Comparison of ENCODE assay signal across 9 cellular contexts in genomic region chr12:113424915-113425823, GRCh38. TPM values are rescaled to one million over a fixed set of nuclear protein-coding genes. Genes with fewer than 3 reads are reported as not detected.
DNase-seq lines count a peak whose midpoint lies in the region; ATAC-seq and TF ChIP-seq lines count a peak whose summit lies in the region.
"Had no signal": no experiment of that assay in that cellular context is flagged by ENCODE, and none has a peak within 500 bp of the region (broad histone marks: within the 10 kb centered on the region; RNA-seq: fewer than 3 reads in every experiment).

No MANE protein-coding gene starts in this region.

- intact Hi-C loops in CD14-positive monocyte (cut with micrococcal nuclease): loop anchor here (5.0 to 10.0 kb wide), 5 partner anchors 33 to 220 kb away; partner anchors contain the start of gene PLBD2 (in 1 of the 2)

- H3K27ac Mint-ChIP-seq in CD14-positive monocyte: peak overlapping the region in 4 of 7 donors; percentile 18 to 60 (median 30)

- no peak overlapping the region for H3K4me3 ChIP-seq in hepatocyte

- ATAC-seq in SK-N-SH treated with all-trans-retinoic acid at 6 μM for 48 hours: peak; percentile 53
- ATAC-seq in HG03045 (IDR thresholded peaks at IDR 0.05; ENCODE audit: unreplicated experiment): no peak

- no peak overlapping the region for H2AFZ ChIP-seq in hepatocyte

- H3K9me3 ChIP-seq in hepatocyte (ENCODE audit: low read depth): no peaks in the 10 kb centered on the region

- peak; percentile 90 for TF ChIP-seq CTCF in CD14-positive monocyte (IDR thresholded peaks at IDR 0.05)
- TF ChIP-seq CTCF in hepatocyte (IDR thresholded peaks at IDR 0.05; ENCODE audit: poor library complexity): peak; percentile 73

- no peaks in the 10 kb centered on the region for H3K36me3 ChIP-seq in hepatocyte (replicated peaks; ENCODE audit: insufficient read depth, low read depth)

- H3K27me3 ChIP-seq in hepatocyte: no peaks in the 10 kb centered on the region

- POLR2A ChIA-PET in HEK293T (lab: Yijun Ruan, JAX): no interaction called here

- peak; percentile 66 for DNase-seq in CD14-positive monocyte (ENCODE audit: low spot score)
- DNase-seq in HEK293T (ENCODE audit: extremely low spot score): peak; percentile 72
- DNase-seq in anterior cingulate cortex (lab: John Stamatoyannopoulos, UW): peak in 38 of 58 donors; percentile 3 to 68 (median 26)
- DNase-seq in hepatocyte (ENCODE audit: low spot score): peak; percentile 53
- DNase-seq in smooth muscle cell of the brain vasculature (ENCODE audit: low read depth, low spot score): peak; percentile 13
- no peak for DNase-seq in NCI-H187 (lab: John Stamatoyannopoulos, UW)

- no peak overlapping the region for H3K27ac ChIP-seq in hepatocyte

- peaks cover 0 to 5% (median 0%) of the 10 kb centered on the region in 7 donors for H3K9me3 Mint-ChIP-seq in CD14-positive monocyte

- no peak overlapping the region for H3K4me2 ChIP-seq in hepatocyte

- peaks cover 3% of the 10 kb centered on the region for H3K79me2 ChIP-seq in hepatocyte

- H4K20me1 ChIP-seq in hepatocyte (ENCODE audit: insufficient read depth, poor library complexity, severe bottlenecking): no peaks in the 10 kb centered on the region

- H3K36me3 Mint-ChIP-seq in CD14-positive monocyte: peaks cover 0 to 3% of the 10 kb centered on the region in 2 donors

- H3K27me3 Mint-ChIP-seq in CD14-positive monocyte (ENCODE audit: low read depth in 3 of 3): peaks cover 0 to 2% (median 0%) of the 10 kb centered on the region in 3 donors

- no peak overlapping the region for H3K4me3 Mint-ChIP-seq in CD14-positive monocyte

- CTCF ChIA-PET in HEK293T (lab: Yijun Ruan, JAX): interaction anchor here (0.6 to 1.4 kb wide), 12 partner anchors 9 to 270 kb away, joined by 3 to 8 read pairs (median 4); no protein-coding TSS in a partner anchor

- 54% methylated on average over 19 of the region's 20 CpGs for WGBS in hepatocyte (ENCODE audit: low lambda C conversion rate, missing lambda C conversion rate)

- no peaks in the 10 kb centered on the region for H3K4me1 ChIP-seq in hepatocyte (ENCODE audit: insufficient read depth)

- H3K9me2 ChIP-seq in hepatocyte (replicated peaks; ENCODE audit: insufficient read depth): no peaks in the 10 kb centered on the region

- peaks cover 37% of the 10 kb centered on the region for H3K4me1 Mint-ChIP-seq in CD14-positive monocyte

TF ChIP-seq in HEK293T, 16 proteins besides CTCF, POLR2A, EP300 and RAD21:
- TF ChIP-seq SUZ12 (IDR thresholded peaks at IDR 0.05) (no peak), PKNOX1 (IDR thresholded peaks at IDR 0.05) (no peak)

TF ChIP-seq in SK-N-SH treated with all-trans-retinoic acid at 6 μM for 48 hours, 23 proteins besides CTCF, POLR2A, EP300 and RAD21:
- TF ChIP-seq ARNTL (CRISPR knock-in tag; IDR thresholded peaks at IDR 0.05; ENCODE audit: borderline replicate concordance, low read depth) (no peak), PATZ1 (CRISPR knock-in tag; IDR thresholded peaks at IDR 0.05; ENCODE audit: borderline replicate concordance) (no peak), CREB5 (CRISPR knock-in tag; IDR thresholded peaks at IDR 0.05; ENCODE audit: low read depth) (no peak), OSR1 (CRISPR knock-in tag; IDR thresholded peaks at IDR 0.05) (no peak), ZNF565 (CRISPR knock-in tag; conservative IDR thresholded peaks at IDR 0.05; ENCODE audit: low read depth) (no peak), ZFP3 (CRISPR knock-in tag; IDR thresholded peaks at IDR 0.05) (no peak), ISL1 (CRISPR knock-in tag; IDR thresholded peaks at IDR 0.05) (no peak), GLIS3 (CRISPR knock-in tag; IDR thresholded peaks at IDR 0.05) (no peak), BACH2 (CRISPR knock-in tag; IDR thresholded peaks at IDR 0.05; ENCODE audit: borderline replicate concordance) (no peak), TSHZ2 (CRISPR knock-in tag; IDR thresholded peaks at IDR 0.05) (no peak), RARB (CRISPR knock-in tag; IDR thresholded peaks at IDR 0.05) (no peak), ZNF70 (CRISPR knock-in tag; IDR thresholded peaks at IDR 0.05) (no peak), ESRRG (CRISPR knock-in tag; IDR thresholded peaks at IDR 0.05) (no peak), TCF4 (CRISPR knock-in tag; IDR thresholded peaks at IDR 0.05; ENCODE audit: borderline replicate concordance) (no peak), ZC3H10 (CRISPR knock-in tag; IDR thresholded peaks at IDR 0.05) (no peak), PPARA (CRISPR knock-in tag; IDR thresholded peaks at IDR 0.05; ENCODE audit: borderline replicate concordance) (no peak), ZNF8 (CRISPR knock-in tag; IDR thresholded peaks at IDR 0.05) (no peak), CSDC2 (CRISPR knock-in tag; IDR thresholded peaks at IDR 0.05) (no peak)

RNA-seq across cellular contexts. Expression of gene SDSL, which starts 3.0 kb away (rescaled TPM):
- polyA plus RNA-seq in CD14-positive monocyte: 10 to 100 TPM in 1 of 2 donors, 1 to 10 TPM in 1; 6.5 to 10.0 TPM
- total RNA-seq in hepatocyte: 10.3 and 13.8 TPM in 2 replicates
- polyA plus RNA-seq in hepatocyte: 24.7 and 26.7 TPM in 2 replicates

RNA-seq across cellular contexts. Expression of gene SDS, which starts 21.5 kb away (rescaled TPM):
- 1 to 10 TPM in 1 of 2 donors, under 1 TPM in 1; 0.89 to 1.1 TPM for polyA plus RNA-seq in CD14-positive monocyte
- total RNA-seq in hepatocyte: 0.43 and 1.3 TPM in 2 replicates
- polyA plus RNA-seq in hepatocyte: 0.39 and 1.1 TPM in 2 replicates

RNA-seq across cellular contexts. Expression of gene LHX5, which starts 46.5 kb away (rescaled TPM):
- polyA plus RNA-seq in CD14-positive monocyte (not detected), hepatocyte (0.06 TPM in 1 of 2 replicates, not detected in the other)
- 0.04 and 0.10 TPM in 2 replicates for total RNA-seq in hepatocyte
- total RNA-seq: subcutaneous adipose tissue had no signal

Comparison
In these comparisons a context has a peak if more than half of its experiments do, and no peak if none do; other contexts are left out.
1. DNase-seq: peak in CD14-positive monocyte (single experiment), HEK293T (single experiment), anterior cingulate cortex (38 of 58), hepatocyte (single experiment) and smooth muscle cell of the brain vasculature (single experiment); none in NCI-H187 (0 of 2).